Comparison of ENCODE assay signal across 2 cellular contexts in the genomic region with DNA sequence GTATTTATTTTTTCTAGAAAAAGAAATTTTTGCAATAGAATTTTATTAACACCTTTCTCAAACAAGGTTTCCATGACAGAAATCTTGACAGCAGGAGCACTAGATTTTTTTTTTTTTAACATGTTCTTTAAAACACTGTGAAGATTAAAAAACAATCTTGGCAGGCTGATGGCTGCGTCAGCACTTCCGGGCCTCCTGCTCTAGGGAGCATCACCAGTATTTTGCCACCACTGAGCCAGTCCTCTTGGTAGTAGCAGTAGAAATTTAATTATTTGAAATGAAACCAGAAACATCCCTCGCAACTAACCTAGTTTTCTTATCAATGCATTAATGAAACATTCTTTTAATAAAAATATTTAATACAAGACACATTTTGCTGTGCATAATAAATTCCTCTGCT.
TF ChIP-seq lines count a peak whose summit lies in the region.

No MANE protein-coding gene starts in this region.

TF ChIP-seq in SK-N-SH treated with all-trans-retinoic acid at 6 μM for 48 hours, 23 proteins besides CTCF, POLR2A, EP300 and RAD21 (continued from another document):
- TF ChIP-seq ZNF70 (CRISPR knock-in tag; IDR thresholded peaks at IDR 0.05) (no peak), ZFP3 (CRISPR knock-in tag; IDR thresholded peaks at IDR 0.05) (no peak), ZNF565 (CRISPR knock-in tag; conservative IDR thresholded peaks at IDR 0.05; ENCODE audit: low read depth) (no peak), GLIS3 (CRISPR knock-in tag; IDR thresholded peaks at IDR 0.05) (no peak), ZFP30 (CRISPR knock-in tag; IDR thresholded peaks at IDR 0.05) (no peak), ARNTL (CRISPR knock-in tag; IDR thresholded peaks at IDR 0.05; ENCODE audit: borderline replicate concordance, low read depth) (no peak), TOX (CRISPR knock-in tag; IDR thresholded peaks at IDR 0.05; ENCODE audit: borderline replicate concordance) (no peak)
- TF ChIP-seq, protein P1, sequence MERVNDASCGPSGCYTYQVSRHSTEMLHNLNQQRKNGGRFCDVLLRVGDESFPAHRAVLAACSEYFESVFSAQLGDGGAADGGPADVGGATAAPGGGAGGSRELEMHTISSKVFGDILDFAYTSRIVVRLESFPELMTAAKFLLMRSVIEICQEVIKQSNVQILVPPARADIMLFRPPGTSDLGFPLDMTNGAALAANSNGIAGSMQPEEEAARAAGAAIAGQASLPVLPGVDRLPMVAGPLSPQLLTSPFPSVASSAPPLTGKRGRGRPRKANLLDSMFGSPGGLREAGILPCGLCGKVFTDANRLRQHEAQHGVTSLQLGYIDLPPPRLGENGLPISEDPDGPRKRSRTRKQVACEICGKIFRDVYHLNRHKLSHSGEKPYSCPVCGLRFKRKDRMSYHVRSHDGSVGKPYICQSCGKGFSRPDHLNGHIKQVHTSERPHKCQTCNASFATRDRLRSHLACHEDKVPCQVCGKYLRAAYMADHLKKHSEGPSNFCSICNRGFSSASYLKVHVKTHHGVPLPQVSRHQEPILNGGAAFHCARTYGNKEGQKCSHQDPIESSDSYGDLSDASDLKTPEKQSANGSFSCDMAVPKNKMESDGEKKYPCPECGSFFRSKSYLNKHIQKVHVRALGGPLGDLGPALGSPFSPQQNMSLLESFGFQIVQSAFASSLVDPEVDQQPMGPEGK (CRISPR knock-in tag; IDR thresholded peaks at IDR 0.05; ENCODE audit: borderline replicate concordance): no peak

TF ChIP-seq in SK-N-SH, 30 proteins besides CTCF, POLR2A, EP300 and RAD21 (continued from another document):
- TF ChIP-seq NRF1 (IDR thresholded peaks at IDR 0.05; ENCODE audit: low read depth, low read length) (no peak), FOSL2 (IDR thresholded peaks at IDR 0.05; ENCODE audit: borderline replicate concordance, low read depth) (no peak), CHD2 (IDR thresholded peaks at IDR 0.05; ENCODE audit: low read length, partially characterized antibody) (no peak), RCOR1 (IDR thresholded peaks at IDR 0.05; ENCODE audit: low read length) (no peak)
